ENCODE assay signal across 11 cellular contexts in genomic region chr10:129605986-129606518, GRCh38.
DNase-seq lines count a peak whose midpoint lies in the region; ATAC-seq, FAIRE-seq and TF ChIP-seq lines count a peak whose summit lies in the region.
"Had no signal": no experiment of that assay in that cellular context is flagged by ENCODE, and none has a peak within 500 bp of the region (broad histone marks: within the 10 kb centered on the region; RNA-seq: fewer than 3 reads in every experiment).

No MANE protein-coding gene starts in this region.

- H3K9me3 ChIP-seq in BLaER1 treated with 17β-estradiol and CSF1 and Interleukin-3, amounts not matched to agents 10 nM and 100 nM (replicated peaks in 1 of 11) = peaks cover 0 to 17% (median 2%) of the 10 kb centered on the region in 11 experiments; a peak in 7 of 22 replicates
- no peaks in the 10 kb centered on the region for H3K9me3 ChIP-seq in thyroid gland
- no peaks in the 10 kb centered on the region for H3K9me3 ChIP-seq in gastrocnemius medialis

- H3K4me1 Mint-ChIP-seq in immature natural killer cell (peaks cover 12 to 21% of the 10 kb centered on the region in 2 donors), osteocyte (ENCODE audit: unreplicated experiment) (no peaks in the 10 kb centered on the region)

- DNase-seq in NCI-H526 (lab: John Stamatoyannopoulos, UW) (peak; percentile 93 to 96), immature natural killer cell (no peak), thyroid gland (no peak), gastrocnemius medialis (no peak), GM12892 (ENCODE audit: insufficient read length) (no peak), osteocyte (ENCODE audit: extremely low spot score, unreplicated experiment) (no peak)
- DNase-seq: activated naive CD4-positive, alpha-beta T cell treated with Interleukin-2 at 50 U/mL for 16 hours; cortex of kidney had no signal

- peak overlapping the region; percentile 6 to 72 (median 53); a peak in 21 of 22 replicates for H3K4me2 ChIP-seq in BLaER1 treated with 17β-estradiol and CSF1 and Interleukin-3, amounts not matched to agents 10 nM and 100 nM

- no peak overlapping the region for H3K9ac ChIP-seq in BLaER1 treated with 17β-estradiol and CSF1 and Interleukin-3, amounts not matched to agents 10 nM and 100 nM

- no peak for FAIRE-seq in GM12892 (lab: Jason Lieb, UNC)

- intact Hi-C loops in thyroid gland (cut with DNase I) = no loop called here
- intact Hi-C loops in gastrocnemius medialis (cut with DNase I; ENCODE audit: low total_unique reads) = no loop called here

- H3K27me3 ChIP-seq in BLaER1 treated with 17β-estradiol and CSF1 and Interleukin-3, amounts not matched to agents 10 nM and 100 nM = no peaks in the 10 kb centered on the region
- H3K27me3 ChIP-seq in thyroid gland (no peaks in the 10 kb centered on the region), gastrocnemius medialis (no peaks in the 10 kb centered on the region)

- H3K9me3 Mint-ChIP-seq in immature natural killer cell = no peaks in the 10 kb centered on the region
- H3K9me3 Mint-ChIP-seq in osteocyte (ENCODE audit: unreplicated experiment) = peaks cover 3% of the 10 kb centered on the region

- 76 to 81% methylated on average over 19 of the region's 19 CpGs for WGBS in thyroid gland, 2 donors

- peaks cover 0 to 15% (median 7%) of the 10 kb centered on the region in 11 experiments; a peak in 9 of 22 replicates for H3K36me3 ChIP-seq in BLaER1 treated with 17β-estradiol and CSF1 and Interleukin-3, amounts not matched to agents 10 nM and 100 nM
- H3K36me3 ChIP-seq in thyroid gland (no peaks in the 10 kb centered on the region), gastrocnemius medialis (no peaks in the 10 kb centered on the region)

- peaks cover 0 to 4% (median 3%) of the 10 kb centered on the region in 3 donors for H3K27me3 Mint-ChIP-seq in immature natural killer cell (ENCODE audit: low read depth in 3 of 3)
- H3K27me3 Mint-ChIP-seq in osteocyte (ENCODE audit: unreplicated experiment) = no peaks in the 10 kb centered on the region

- in situ Hi-C loops in gastrocnemius medialis (cut with MboI; ENCODE audit: low sequenced_read_pairs in 4 of 4) = no loop called here

- peaks cover 16 to 67% (median 45%) of the 10 kb centered on the region in 10 experiments for H3K4me1 ChIP-seq in BLaER1 treated with 17β-estradiol and CSF1 and Interleukin-3, amounts not matched to agents 10 nM and 100 nM
- H3K4me1 ChIP-seq in thyroid gland (peaks cover 7 to 8% of the 10 kb centered on the region in 2 donors), gastrocnemius medialis (peaks cover 0 to 3% of the 10 kb centered on the region in 2 donors)

- peak overlapping the region in 1 of 6 donors; percentile 1 for H3K27ac Mint-ChIP-seq in immature natural killer cell
- no peak overlapping the region for H3K27ac Mint-ChIP-seq in osteocyte (ENCODE audit: unreplicated experiment)

- peak; percentile 52 for ATAC-seq in GM21526 (IDR thresholded peaks at IDR 0.05; ENCODE audit: low FRiP score, unreplicated experiment)
- ATAC-seq in gastrocnemius medialis = no peak

- TF ChIP-seq POLR2A in thyroid gland (IDR thresholded peaks at IDR 0.05) = no peak
- no peak for TF ChIP-seq POLR2A in gastrocnemius medialis (IDR thresholded peaks at IDR 0.05)
- no peak for TF ChIP-seq POLR2A in GM12892 (IDR thresholded peaks at IDR 0.05; ENCODE audit: low read depth, low read length)

- no peak for TF ChIP-seq CTCF in thyroid gland (IDR thresholded peaks at IDR 0.05)
- TF ChIP-seq CTCF in gastrocnemius medialis (IDR thresholded peaks at IDR 0.05 in 4 of 5, conservative IDR thresholded peaks at IDR 0.05 in 1 of 5) = no peak
- no peak for TF ChIP-seq CTCF in osteocyte (IDR thresholded peaks at IDR 0.05)

- no peak overlapping the region for H3K4me3 ChIP-seq in BLaER1 treated with 17β-estradiol and CSF1 and Interleukin-3, amounts not matched to agents 10 nM and 100 nM
- no peak overlapping the region for H3K4me3 ChIP-seq in thyroid gland (replicated peaks in 1 of 3)
- H3K4me3 ChIP-seq in gastrocnemius medialis = peak overlapping the region in 1 of 4 donors; percentile 2

- no peak overlapping the region for H3K27ac ChIP-seq in BLaER1 treated with 17β-estradiol and CSF1 and Interleukin-3, amounts not matched to agents 10 nM and 100 nM
- H3K27ac ChIP-seq in thyroid gland (no peak overlapping the region), gastrocnemius medialis (no peak overlapping the region)
- H3K27ac ChIP-seq: RWPE1 had no signal

- H3K36me3 Mint-ChIP-seq in immature natural killer cell (peaks cover 0 to 4% (median 0%) of the 10 kb centered on the region in 3 donors), osteocyte (ENCODE audit: unreplicated experiment) (no peaks in the 10 kb centered on the region)

- H3K4me3 Mint-ChIP-seq in immature natural killer cell (peak overlapping the region in 3 of 5 donors; percentile 11 to 31 (median 17)), osteocyte (ENCODE audit: unreplicated experiment) (no peak overlapping the region)

- H4K20me1 ChIP-seq in BLaER1 treated with 17β-estradiol and CSF1 and Interleukin-3, amounts not matched to agents 10 nM and 100 nM = 0 out of 22 replicates have a peak, but pooled peaks cover 0 to 3% (median 0%) of the 10 kb centered on the region in 11 experiments

Comparison
In these comparisons a context has a peak if more than half of its experiments do, and no peak if none do; other contexts are left out.
1. DNase-seq: peak in NCI-H526 (2 of 2); none in immature natural killer cell (0 of 3), thyroid gland (0 of 2), gastrocnemius medialis (0 of 2), GM12892 (single experiment) and osteocyte (single experiment).